Comparison of ENCODE assay signal across 12 cellular contexts in the genomic region with DNA sequence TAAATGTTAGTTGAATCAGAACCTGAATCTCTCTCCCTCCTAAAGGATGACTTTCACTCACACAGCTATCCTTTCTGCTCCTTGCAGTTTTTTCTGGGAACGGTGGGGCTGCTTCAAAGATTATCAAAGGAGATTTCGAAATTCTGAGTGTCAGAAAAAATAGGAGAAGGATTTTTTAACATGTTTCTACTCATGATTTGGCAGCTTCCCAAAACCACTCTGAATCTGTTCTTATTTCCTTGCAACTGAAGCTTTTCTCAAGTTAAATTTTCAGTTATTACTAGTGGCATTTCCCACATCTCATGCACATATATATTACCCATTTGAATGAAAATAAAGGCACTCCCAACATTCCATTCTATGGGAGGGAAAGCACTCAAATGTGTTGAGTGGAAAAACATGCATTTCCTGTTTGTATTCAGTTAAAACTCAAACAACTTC.
A peak's percentile ranks its signal among the peaks of the same experiment; 100 is the strongest.
DNase-seq lines count a peak whose midpoint lies in the region; ATAC-seq and TF ChIP-seq lines count a peak whose summit lies in the region.
"Had no signal": no experiment of that assay in that cellular context is flagged by ENCODE, and none has a peak within 500 bp of the region (broad histone marks: within the 10 kb centered on the region; RNA-seq: fewer than 3 reads in every experiment).

No MANE protein-coding gene starts in this region.

- CTCF ChIA-PET in RWPE1 (lab: Yijun Ruan, JAX), result no interaction called here

- POLR2A ChIA-PET in RWPE1 (lab: Yijun Ruan, JAX; ENCODE audit: low non-redundant PET), result no interaction called here

- no peak overlapping the region for H3K27ac ChIP-seq in RWPE1
- H3K27ac ChIP-seq: C4-2B had no signal

- no peak for TF ChIP-seq CTCF in RWPE1 (conservative IDR thresholded peaks at IDR 0.05; ENCODE audit: low read depth)

- ATAC-seq in GM19023 (IDR thresholded peaks at IDR 0.05; ENCODE audit: unreplicated experiment) (no peak), GM21367 (IDR thresholded peaks at IDR 0.05; ENCODE audit: unreplicated experiment) (no peak)
- ATAC-seq: naive thymus-derived CD4-positive, alpha-beta T cell; right cardiac atrium had no signal

- DNase-seq in HCEC 1CT (peak; percentile 55), RWPE1 (ENCODE audit: low spot score) (peak; percentile 20), fibroblast of gingiva (ENCODE audit: low read depth) (peak; percentile 87), myocyte (ENCODE audit: low read depth) (peak; percentile 58), CD1c-positive myeloid dendritic cell (ENCODE audit: extremely low spot score) (no peak)
- no peak for DNase-seq in activated CD4-positive, alpha-beta T cell treated with anti-CD3 and anti-CD28 coated beads for 4 hours
- DNase-seq: naive thymus-derived CD4-positive, alpha-beta T cell; right cardiac atrium; substantia nigra had no signal

Comparison
In these comparisons a context has a peak if more than half of its experiments do, and no peak if none do; other contexts are left out.
1. DNase-seq: peak in HCEC 1CT (single experiment), RWPE1 (single experiment), fibroblast of gingiva (single experiment) and myocyte (single experiment); none in activated CD4-positive, alpha-beta T cell treated with anti-CD3 and anti-CD28 coated beads for 4 hours (0 of 2) and CD1c-positive myeloid dendritic cell (single experiment).